ENCODE assay signal across 14 cellular contexts in the genomic region with DNA sequence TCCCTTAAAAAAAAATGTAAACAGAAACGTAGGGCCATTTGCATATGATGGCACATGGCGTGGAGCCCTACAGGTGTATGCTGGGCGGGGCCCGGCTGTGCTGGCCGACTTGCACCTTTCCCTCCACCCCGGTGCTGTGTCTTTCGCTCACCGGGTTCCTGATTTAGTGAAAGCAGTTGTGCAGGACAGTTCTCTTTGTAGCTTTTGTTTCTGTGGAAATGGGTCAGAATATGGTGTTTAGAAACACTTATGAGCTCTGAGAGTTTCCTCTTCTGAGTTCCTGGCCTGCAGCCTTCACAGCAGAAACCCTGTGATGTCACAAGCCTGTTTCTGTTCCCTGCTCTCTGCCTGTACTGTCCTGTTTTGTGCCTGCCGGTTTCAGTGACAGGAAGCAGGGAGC. TPM values are rescaled to one million over a fixed set of nuclear protein-coding genes. Genes with fewer than 3 reads are reported as not detected.
DNase-seq lines count a peak whose midpoint lies in the region; ATAC-seq and TF ChIP-seq lines count a peak whose summit lies in the region.
"Had no signal": no experiment of that assay in that cellular context is flagged by ENCODE, and none has a peak within 500 bp of the region (broad histone marks: within the 10 kb centered on the region; RNA-seq: fewer than 3 reads in every experiment).

No MANE protein-coding gene starts in this region.

- peak overlapping the region; percentile 31 for H3K27ac Mint-ChIP-seq in stimulated activated naive CD8-positive, alpha-beta T cell treated with anti-CD3 and anti-CD28 coated beads, Interleukin-15, Interleukin-2, amounts not matched to agents 100 ng/mL and 50 ng/mL, for 24 hours
- H3K27ac Mint-ChIP-seq: GM23338, type B pancreatic cell had no signal

- H3K4me3 ChIP-seq in mucosa of rectum (ENCODE audit: low read length in 2 of 2) (no peak overlapping the region), mammary epithelial cell (replicated peaks in 1 of 3; ENCODE audit: insufficient read depth in 1 of 3, low read depth in 2 of 3, low read length in 3 of 3) (no peak overlapping the region)
- H3K4me3 ChIP-seq: GM23338 had no signal

- H3K79me2 ChIP-seq in mammary epithelial cell (ENCODE audit: insufficient read depth, low read length), result no peaks in the 10 kb centered on the region

- peaks cover 47% of the 10 kb centered on the region for H3K36me3 Mint-ChIP-seq in stimulated activated naive CD8-positive, alpha-beta T cell treated with anti-CD3 and anti-CD28 coated beads, Interleukin-15, Interleukin-2, amounts not matched to agents 100 ng/mL and 50 ng/mL, for 24 hours (ENCODE audit: low read depth)

- CTCF ChIA-PET in mammary epithelial cell (lab: Charles Lee; ENCODE audit: low non-redundant PET), result no interaction called here

- peaks cover 77 to 83% of the 10 kb centered on the region in 2 donors for H3K36me3 ChIP-seq in mucosa of rectum (ENCODE audit: control insufficient read depth in 2 of 2, insufficient read depth in 2 of 2, low read length in 2 of 2)
- peaks cover 8% of the 10 kb centered on the region for H3K36me3 ChIP-seq in mammary epithelial cell (ENCODE audit: insufficient read depth, low read length)

- BruUV-seq in mammary epithelial cell (replicated peaks; lab: Mats Ljungman, UMichigan), result no TSS peak

- H3K4me1 ChIP-seq in mucosa of rectum (ENCODE audit: control insufficient read depth in 2 of 2, insufficient read depth in 2 of 2, low read length in 2 of 2), result peaks cover 0 to 5% of the 10 kb centered on the region in 2 donors
- no peaks in the 10 kb centered on the region for H3K4me1 ChIP-seq in mammary epithelial cell (ENCODE audit: insufficient read depth, low read length)

- intact Hi-C loops in Right ventricle myocardium inferior (cut with DNase I), result no loop called here
- intact Hi-C loops in mammary epithelial cell (cut with micrococcal nuclease), result no loop called here

- no peak for DNase-seq in stimulated activated naive CD8-positive, alpha-beta T cell treated with anti-CD3 and anti-CD28 coated beads, Interleukin-15, Interleukin-2, amounts not matched to agents 100 U/mL and 50 U/mL, for 24 hours
- DNase-seq in Right ventricle myocardium inferior (ENCODE audit: missing footprints) (peak; percentile 45), mammary epithelial cell (no peak), NCI-H1048 (lab: John Stamatoyannopoulos, UW) (no peak)
- no peak for DNase-seq in effector CD4-positive, alpha-beta T cell
- DNase-seq: activated CD4-positive, CD25-positive, alpha-beta regulatory T cell treated with anti-CD3 and anti-CD28 coated beads, Interleukin-2, amount 50 U/mL, for 72 hours; brain microvascular endothelial cell; DMS79; NCI-H82 had no signal

- dilution Hi-C loops in mammary epithelial cell (cut with HindIII; ENCODE audit: low sequenced_read_pairs), result loop anchor here (5.0 kb wide), 1 partner anchor 59 kb away; no protein-coding TSS in a partner anchor

- peak overlapping the region; percentile 23 to 29 for H3K27ac ChIP-seq in mucosa of rectum (ENCODE audit: low read depth in 2 of 2, low read length in 2 of 2)
- no peak overlapping the region for H3K27ac ChIP-seq in mammary epithelial cell (ENCODE audit: insufficient read depth, low read depth, low read length)
- H3K27ac ChIP-seq: brain microvascular endothelial cell had no signal

- no peaks in the 10 kb centered on the region for H3K27me3 Mint-ChIP-seq in stimulated activated naive CD8-positive, alpha-beta T cell treated with anti-CD3 and anti-CD28 coated beads, Interleukin-15, Interleukin-2, amounts not matched to agents 100 ng/mL and 50 ng/mL, for 24 hours
- H3K27me3 Mint-ChIP-seq: type B pancreatic cell had no signal

- H4K20me1 ChIP-seq in mammary epithelial cell (ENCODE audit: insufficient read depth, low read length), result no peaks in the 10 kb centered on the region

- peaks cover 4% of the 10 kb centered on the region for H3K9me3 Mint-ChIP-seq in stimulated activated naive CD8-positive, alpha-beta T cell treated with anti-CD3 and anti-CD28 coated beads, Interleukin-15, Interleukin-2, amounts not matched to agents 100 ng/mL and 50 ng/mL, for 24 hours
- H3K9me3 Mint-ChIP-seq: type B pancreatic cell had no signal

- H3K9ac ChIP-seq in mucosa of rectum (ENCODE audit: low read depth in 1 of 2, low read length in 2 of 2) (no peak overlapping the region), mammary epithelial cell (ENCODE audit: insufficient read depth, low read length) (no peak overlapping the region)

- WGBS in mammary epithelial cell (ENCODE audit: low coverage, missing lambda C conversion rate), result 66% methylated on average over 9 of the region's 9 CpGs

- H3K4me3 Mint-ChIP-seq in stimulated activated naive CD8-positive, alpha-beta T cell treated with anti-CD3 and anti-CD28 coated beads, Interleukin-15, Interleukin-2, amounts not matched to agents 100 ng/mL and 50 ng/mL, for 24 hours, result no peak overlapping the region
- H3K4me3 Mint-ChIP-seq: GM23338, type B pancreatic cell had no signal

- ATAC-seq in stimulated activated naive CD8-positive, alpha-beta T cell treated with anti-CD3 and anti-CD28 coated beads, Interleukin-15, Interleukin-2, amounts not matched to agents 100 U/mL and 50 U/mL, for 24 hours, result no peak
- peak; percentile 43 for ATAC-seq in Right ventricle myocardium inferior
- ATAC-seq in HG03565 (IDR thresholded peaks at IDR 0.05; ENCODE audit: unreplicated experiment), result no peak
- ATAC-seq: GM23338 had no signal

- H3K4me2 ChIP-seq in mammary epithelial cell (ENCODE audit: insufficient read depth, low read depth, low read length), result no peak overlapping the region
- H3K4me2 ChIP-seq: GM23338 had no signal

- in situ Hi-C loops in mammary epithelial cell (cut with MboI; ENCODE audit: low sequenced_read_pairs in 2 of 2), result no loop called here

- H3K27me3 ChIP-seq in mucosa of rectum (ENCODE audit: control insufficient read depth in 2 of 2, insufficient read depth in 2 of 2, low read length in 2 of 2), result no peaks in the 10 kb centered on the region
- H3K27me3 ChIP-seq in mammary epithelial cell (ENCODE audit: insufficient read depth, low read length), result no peaks in the 10 kb centered on the region
- H3K27me3 ChIP-seq: brain microvascular endothelial cell had no signal

- H3K4me1 Mint-ChIP-seq in stimulated activated naive CD8-positive, alpha-beta T cell treated with anti-CD3 and anti-CD28 coated beads, Interleukin-15, Interleukin-2, amounts not matched to agents 100 ng/mL and 50 ng/mL, for 24 hours (ENCODE audit: low read depth), result peaks cover 3% of the 10 kb centered on the region
- H3K4me1 Mint-ChIP-seq: GM23338 had no signal

- H2AFZ ChIP-seq in mammary epithelial cell (ENCODE audit: low read depth, low read length), result no peak overlapping the region
- H2AFZ ChIP-seq: GM23338 had no signal

- H3K9me3 ChIP-seq in mucosa of rectum (ENCODE audit: control insufficient read depth in 2 of 2, low read length in 2 of 2) (no peaks in the 10 kb centered on the region), mammary epithelial cell (replicated peaks; ENCODE audit: insufficient read depth, low read length) (no peaks in the 10 kb centered on the region)

- no peak for TF ChIP-seq CTCF in mammary epithelial cell (conservative IDR thresholded peaks at IDR 0.05 in 1 of 2, IDR thresholded peaks at IDR 0.05 in 1 of 2; ENCODE audit: extremely low read depth in 1 of 2, insufficient read depth in 1 of 2, low read depth in 1 of 2, low read length in 2 of 2)

RNA-seq across cellular contexts. Expression of a gene that starts 22.5 kb away (rescaled TPM):
- total RNA-seq in Right ventricle myocardium inferior, result 0.51 TPM
- 1 to 10 TPM in 1 of 2 donors, under 1 TPM in 1; 0.68 to 1.0 TPM for total RNA-seq in mammary epithelial cell
- polyA plus RNA-seq in mammary epithelial cell, result 0.05 TPM
- not detected for polyA minus RNA-seq in mammary epithelial cell
